17 cellular contexts compared by ENCODE assay signal in the genomic region with DNA sequence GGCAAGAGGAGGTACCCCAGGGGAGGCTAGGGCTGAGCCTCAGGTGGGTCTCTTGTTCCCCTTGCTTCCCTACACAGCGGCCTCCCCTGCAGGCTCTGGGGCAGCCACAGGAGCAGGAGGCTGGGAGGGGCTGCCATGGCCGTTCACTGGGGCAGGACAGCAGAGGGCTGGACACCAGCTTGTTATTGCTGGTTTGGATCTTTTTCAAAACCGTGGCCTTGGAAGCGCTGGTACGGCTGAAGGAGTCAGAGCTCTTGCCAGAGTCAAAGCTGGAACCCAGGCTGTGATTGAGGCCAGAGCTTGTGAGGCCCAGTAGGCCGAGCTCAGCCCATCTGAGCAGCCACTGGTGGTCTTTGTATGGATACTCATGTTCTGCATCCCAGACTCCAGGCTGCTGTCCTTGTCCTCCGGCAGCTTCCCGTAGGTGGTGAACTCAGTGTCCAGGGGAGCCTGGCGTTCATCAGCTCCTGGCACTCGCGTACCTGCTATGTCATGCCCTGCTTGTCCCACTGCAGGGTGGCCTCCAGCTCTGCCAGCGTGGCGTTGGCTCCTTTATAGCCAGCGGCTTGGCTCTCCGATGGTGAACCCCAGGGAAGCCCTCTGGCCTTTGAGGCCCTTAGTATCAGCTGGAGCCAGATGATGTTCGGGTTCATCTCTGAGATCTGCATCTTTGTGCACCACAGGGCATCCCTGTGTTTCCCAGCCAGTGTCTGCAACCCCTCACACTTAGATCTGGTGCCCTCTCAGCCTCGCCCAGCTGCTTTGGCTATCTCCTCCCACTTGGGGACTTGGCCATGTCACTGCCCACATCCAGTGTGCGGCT.
"Had no signal": no experiment of that assay in that cellular context is flagged by ENCODE, and none has a peak within 500 bp of the region (broad histone marks: within the 10 kb centered on the region; RNA-seq: fewer than 3 reads in every experiment).

No MANE protein-coding gene starts in this region.

- H2AFZ ChIP-seq: hepatocyte had no signal

- H3K36me3 ChIP-seq: ascending aorta, lower lobe of right lung, prostate gland, right atrium auricular region, thoracic aorta, upper lobe of left lung, WERI-Rb-1 had no signal

- H3K27ac ChIP-seq: ascending aorta, dorsolateral prefrontal cortex, foreskin keratinocyte, hepatocyte, lower lobe of right lung, prostate gland, right atrium auricular region, thoracic aorta, upper lobe of left lung, WERI-Rb-1 had no signal

- H3K4me3 ChIP-seq: ascending aorta, dorsolateral prefrontal cortex, hepatocyte, lower lobe of right lung, prostate gland, right atrium auricular region, thoracic aorta, upper lobe of left lung had no signal

- H3K9me3 ChIP-seq: ascending aorta, lower lobe of right lung, prostate gland, right atrium auricular region, thoracic aorta, upper lobe of left lung had no signal

- H3K4me2 ChIP-seq: hepatocyte had no signal

- DNase-seq: activated CD4-positive, alpha-beta memory T cell treated with anti-CD3 and anti-CD28 coated beads for 36 hours; activated naive CD4-positive, alpha-beta T cell treated with anti-CD3 and anti-CD28 coated beads for 36 hours; activated T-cell treated with anti-CD3 and anti-CD28 coated beads, Interleukin-2, amount 50 U/mL, for 1 hour; dorsolateral prefrontal cortex; foreskin keratinocyte; left colon; lower lobe of right lung; midbrain; stimulated activated CD4-positive, alpha-beta T cell treated with anti-CD3 and anti-CD28 coated beads, Interleukin-2, amount 100 ng/mL, for 24 hours; T-helper 2 cell; WERI-Rb-1 had no signal

- H3K27me3 ChIP-seq: ascending aorta, foreskin keratinocyte, hepatocyte, right atrium auricular region, upper lobe of left lung had no signal
